Comparison of ENCODE assay signal across 23 cellular contexts in the genomic region with DNA sequence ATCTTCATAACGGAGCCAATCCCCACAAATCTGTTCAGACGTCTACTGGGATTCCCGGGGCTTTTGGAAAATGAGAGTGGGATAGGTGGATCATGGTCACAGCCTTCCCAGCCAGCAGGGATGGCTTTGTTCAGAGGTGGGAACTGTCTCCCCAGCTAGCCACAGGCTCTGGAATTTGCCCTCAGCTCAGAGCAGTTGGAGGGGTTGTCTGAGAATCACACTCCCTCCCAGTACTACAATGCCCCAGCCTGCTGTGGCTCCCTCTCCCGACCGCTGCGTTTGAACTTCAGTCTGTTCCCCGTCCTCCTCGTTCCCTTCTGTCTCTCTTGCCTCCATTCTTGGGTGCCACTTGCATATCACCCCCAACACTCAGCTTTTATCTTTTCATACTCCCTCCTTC.
DNase-seq lines count a peak whose midpoint lies in the region; ATAC-seq and TF ChIP-seq lines count a peak whose summit lies in the region.
"Had no signal": no experiment of that assay in that cellular context is flagged by ENCODE, and none has a peak within 500 bp of the region (broad histone marks: within the 10 kb centered on the region; RNA-seq: fewer than 3 reads in every experiment).

No MANE protein-coding gene starts in this region.

- DNase-seq in H7 = peak; percentile 83
- DNase-seq in astrocyte of the hippocampus (ENCODE audit: low read depth, low spot score) = peak; percentile 32
- DNase-seq in iPS-NIHi7 (ENCODE audit: extremely low spot score) = peak; percentile 64
- no peak for DNase-seq in neuronal stem cell (ENCODE audit: low spot score)
- no peak for DNase-seq in chondrocyte (ENCODE audit: low spot score)
- DNase-seq in left ventricle myocardium superior = no peak
- DNase-seq in nephron progenitor cell = no peak
- DNase-seq: CD4-positive, alpha-beta memory T cell; GDM1; HFFc6; KBM-7; MM.1S; NCI-H1048; NCI-H1417 treated with DMSO at 0.1 percent for 48 hours; NCI-H187 treated with DMSO at 0.1 percent for 48 hours; NCI-H2227 treated with DMSO at 0.1 percent for 48 hours; NCI-H510A; NCI-H774; NK-92 treated with Interleukin-12 subunit alpha and Interleukin-12 subunit beta, amount 100 ng/mL, for 24 hours; SHP77 treated with DMSO at 0.1 percent for 48 hours had no signal

- H3K36me3 Mint-ChIP-seq in chondrocyte (ENCODE audit: low read depth) (peaks cover 20% of the 10 kb centered on the region), nephron progenitor cell (ENCODE audit: low read depth) (no peaks in the 10 kb centered on the region)
- H3K36me3 Mint-ChIP-seq: CD4-positive, alpha-beta memory T cell had no signal

- H3K4me3 Mint-ChIP-seq in chondrocyte (ENCODE audit: unreplicated experiment) (no peak overlapping the region), nephron progenitor cell (no peak overlapping the region)
- H3K4me3 Mint-ChIP-seq: CD4-positive, alpha-beta memory T cell; HFFc6 had no signal

- intact Hi-C loops in left ventricle myocardium superior (cut with micrococcal nuclease) = no loop called here

- no peak overlapping the region for H3K23ac ChIP-seq in neuronal stem cell (ENCODE audit: low read depth, low read length, poor library complexity)

- H3K18ac ChIP-seq in neuronal stem cell (ENCODE audit: low read length) = peak overlapping the region; percentile 7

- no peak for ATAC-seq in left ventricle myocardium superior

- WGBS in neuronal stem cell (ENCODE audit: extremely low coverage in 2 of 2, insufficient read length in 2 of 2, insufficient replicate concordance in 1 of 2), 2 donors = no CpG with 5 or more reads among the region's 8 CpGs

- no peaks in the 10 kb centered on the region for H3K79me1 ChIP-seq in neuronal stem cell (ENCODE audit: low read depth, low read length)

- no peak overlapping the region for H3K4me3 ChIP-seq in H7 (ENCODE audit: insufficient read depth, low read depth, low read length)
- no peak overlapping the region for H3K4me3 ChIP-seq in neuronal stem cell (ENCODE audit: low read length in 2 of 2)
- H3K4me3 ChIP-seq: BLaER1, SK-N-MC had no signal

- H4K91ac ChIP-seq in neuronal stem cell (ENCODE audit: low read depth, low read length, poor library complexity) = no peak overlapping the region

- H3K4ac ChIP-seq in neuronal stem cell (ENCODE audit: low read length) = no peak overlapping the region

- H2BK12ac ChIP-seq in neuronal stem cell (ENCODE audit: low read length) = no peak overlapping the region

- no peak overlapping the region for H2AFZ ChIP-seq in neuronal stem cell (ENCODE audit: low read length)

- H3K27me3 ChIP-seq in H7 (ENCODE audit: control insufficient read depth, insufficient read depth, low read length) (no peaks in the 10 kb centered on the region), neuronal stem cell (ENCODE audit: control insufficient read depth in 3 of 3, insufficient read depth in 3 of 3, low read depth in 1 of 3, low read length in 3 of 3) (no peaks in the 10 kb centered on the region)
- H3K27me3 ChIP-seq: BLaER1 had no signal

- H2BK15ac ChIP-seq in neuronal stem cell (ENCODE audit: low read length) = no peak overlapping the region

- TF ChIP-seq CTCF in chondrocyte (IDR thresholded peaks at IDR 0.05) = no peak
- TF ChIP-seq CTCF in nephron progenitor cell (IDR thresholded peaks at IDR 0.05) = no peak

- H4K8ac ChIP-seq in neuronal stem cell (ENCODE audit: low read depth, low read length) = no peak overlapping the region

- H2BK5ac ChIP-seq in neuronal stem cell (ENCODE audit: low read length) = no peak overlapping the region

- H3K27ac ChIP-seq in neuronal stem cell (replicated peaks; ENCODE audit: low read length) = no peak overlapping the region
- H3K27ac ChIP-seq: BLaER1, RWPE1, SK-N-MC had no signal

- no peaks in the 10 kb centered on the region for H3K27me3 Mint-ChIP-seq in chondrocyte (ENCODE audit: low read depth)
- H3K27me3 Mint-ChIP-seq in nephron progenitor cell (ENCODE audit: low read depth, poor library complexity) = peaks cover 39% of the 10 kb centered on the region
- H3K27me3 Mint-ChIP-seq: CD4-positive, alpha-beta memory T cell had no signal

- H3K4me1 Mint-ChIP-seq in chondrocyte (ENCODE audit: low read depth) (peaks cover 8% of the 10 kb centered on the region), nephron progenitor cell (no peaks in the 10 kb centered on the region)
- H3K4me1 Mint-ChIP-seq: CD4-positive, alpha-beta memory T cell had no signal

- no peak overlapping the region for H3K9ac ChIP-seq in neuronal stem cell (ENCODE audit: low read depth, low read length, poor library complexity)
- H3K9ac ChIP-seq: BLaER1 had no signal

- H3K36me3 ChIP-seq in H7 (replicated peaks; ENCODE audit: control insufficient read depth, insufficient read depth, low read length) = no peaks in the 10 kb centered on the region
- no peaks in the 10 kb centered on the region for H3K36me3 ChIP-seq in neuronal stem cell (replicated peaks in 1 of 2; ENCODE audit: control insufficient read depth in 2 of 2, insufficient read depth in 2 of 2, low read length in 2 of 2)
- H3K36me3 ChIP-seq: BLaER1 had no signal

- H3K27ac Mint-ChIP-seq in chondrocyte (ENCODE audit: unreplicated experiment) (no peak overlapping the region), nephron progenitor cell (no peak overlapping the region)
- H3K27ac Mint-ChIP-seq: CD4-positive, alpha-beta memory T cell; HFFc6 had no signal

- H3K4me1 ChIP-seq in neuronal stem cell (ENCODE audit: control insufficient read depth in 2 of 2, insufficient read depth in 1 of 2, low read depth in 1 of 2, low read length in 2 of 2) = peaks cover 0 to 7% of the 10 kb centered on the region in 2 donors
- H3K4me1 ChIP-seq: BLaER1 had no signal

- no peak overlapping the region for H3K4me2 ChIP-seq in neuronal stem cell (ENCODE audit: insufficient read depth, low read length, poor library complexity, severe bottlenecking)
- H3K4me2 ChIP-seq: BLaER1 had no signal

- H3K9me3 Mint-ChIP-seq in chondrocyte (ENCODE audit: low read depth) (no peaks in the 10 kb centered on the region), nephron progenitor cell (no peaks in the 10 kb centered on the region)
- H3K9me3 Mint-ChIP-seq: HFFc6 had no signal

- H2AK5ac ChIP-seq in neuronal stem cell (ENCODE audit: low read depth, low read length) = no peak overlapping the region

- no peak overlapping the region for H3K14ac ChIP-seq in neuronal stem cell (ENCODE audit: low read length)

- H2BK120ac ChIP-seq in neuronal stem cell (ENCODE audit: low read depth, low read length) = no peak overlapping the region

- no peaks in the 10 kb centered on the region for H3K9me3 ChIP-seq in neuronal stem cell (replicated peaks in 1 of 2; ENCODE audit: control insufficient read depth in 2 of 2, insufficient read depth in 1 of 2, low read depth in 1 of 2, low read length in 2 of 2)
- H3K9me3 ChIP-seq: BLaER1 had no signal

Comparison
In these comparisons a context has a peak if more than half of its experiments do, and no peak if none do; other contexts are left out.
1. DNase-seq: peak in H7 (single experiment), astrocyte of the hippocampus (single experiment) and iPS-NIHi7 (single experiment); none in neuronal stem cell (single experiment), chondrocyte (single experiment), left ventricle myocardium superior (single experiment) and nephron progenitor cell (single experiment).